19 cellular contexts compared by ENCODE assay signal in the genomic region with DNA sequence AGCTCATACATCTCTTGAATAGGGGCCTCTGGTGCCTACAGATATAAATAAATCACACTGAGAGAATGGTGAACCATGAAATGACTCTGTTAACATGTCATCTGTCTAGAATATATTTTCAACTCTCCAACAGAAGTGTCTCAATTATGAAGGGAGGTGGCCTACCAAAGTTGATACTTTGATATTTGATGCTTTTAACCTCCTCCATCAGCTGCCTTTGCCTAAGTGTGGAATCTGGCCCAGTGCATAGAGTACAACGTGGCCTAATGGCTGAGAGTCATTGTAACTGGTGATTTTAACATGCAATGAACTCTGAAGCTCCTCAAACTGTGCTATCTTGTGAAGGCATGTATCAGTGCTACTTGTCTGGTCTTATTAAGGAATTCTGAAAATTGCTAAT.
DNase-seq lines count a peak whose midpoint lies in the region; ATAC-seq and TF ChIP-seq lines count a peak whose summit lies in the region.
"Had no signal": no experiment of that assay in that cellular context is flagged by ENCODE, and none has a peak within 500 bp of the region (broad histone marks: within the 10 kb centered on the region; RNA-seq: fewer than 3 reads in every experiment).

No MANE protein-coding gene starts in this region.

- no peak overlapping the region for H2BK15ac ChIP-seq in neuronal stem cell (ENCODE audit: low read length)

- H3K79me1 ChIP-seq in neuronal stem cell (ENCODE audit: low read depth, low read length), result no peaks in the 10 kb centered on the region

- H4K91ac ChIP-seq in neuronal stem cell (ENCODE audit: low read depth, low read length, poor library complexity), result no peak overlapping the region

- peaks cover 0 to 3% (median 0%) of the 10 kb centered on the region in 3 donors for H3K27me3 ChIP-seq in psoas muscle (ENCODE audit: insufficient read depth in 3 of 3, low read length in 2 of 3)
- peaks cover 0 to 4% (median 0%) of the 10 kb centered on the region in 3 experiments for H3K27me3 ChIP-seq in neuronal stem cell (ENCODE audit: control insufficient read depth in 3 of 3, insufficient read depth in 3 of 3, low read depth in 1 of 3, low read length in 3 of 3)
- H3K27me3 ChIP-seq: colonic mucosa, pancreas, spleen, transverse colon had no signal

- no peak overlapping the region for H3K4ac ChIP-seq in neuronal stem cell (ENCODE audit: low read length)

- no peaks in the 10 kb centered on the region for H3K9me3 ChIP-seq in HEK293 (ENCODE audit: control insufficient read depth, insufficient read depth, low read depth, low read length)
- no peaks in the 10 kb centered on the region for H3K9me3 ChIP-seq in psoas muscle
- no peaks in the 10 kb centered on the region for H3K9me3 ChIP-seq in neuronal stem cell (replicated peaks in 1 of 2; ENCODE audit: control insufficient read depth in 2 of 2, insufficient read depth in 1 of 2, low read depth in 1 of 2, low read length in 2 of 2)
- H3K9me3 ChIP-seq: colonic mucosa, pancreas, spleen, transverse colon had no signal

- intact Hi-C loops in psoas muscle (cut with DNase I), result no loop called here

- no peak overlapping the region for H3K27ac Mint-ChIP-seq in T-helper 2 cell treated with Interferon-gamma antibody and Interleukin-4, amounts not matched to agents 5 μg/mL and 100 μg/mL, for 36 hours
- H3K27ac Mint-ChIP-seq: B cell; H9; T-helper 1 cell treated with Interleukin-12 subunit alpha and Interleukin-12 subunit beta and Interleukin-4 antibody, amounts not matched to agents 30 μg/mL and 1 μg/mL, for 36 hours had no signal

- no peak overlapping the region for H3K18ac ChIP-seq in neuronal stem cell (ENCODE audit: low read length)

- no peak overlapping the region for H3K14ac ChIP-seq in neuronal stem cell (ENCODE audit: low read length)

- no peaks in the 10 kb centered on the region for H3K4me1 ChIP-seq in HEK293 (ENCODE audit: control insufficient read depth, insufficient read depth, low read length)
- H3K4me1 ChIP-seq in psoas muscle, result no peaks in the 10 kb centered on the region
- H3K4me1 ChIP-seq in neuronal stem cell (ENCODE audit: control insufficient read depth in 2 of 2, insufficient read depth in 1 of 2, low read depth in 1 of 2, low read length in 2 of 2), result no peaks in the 10 kb centered on the region
- H3K4me1 ChIP-seq: colonic mucosa, pancreas, spleen, transverse colon had no signal

- no peak overlapping the region for H2BK12ac ChIP-seq in neuronal stem cell (ENCODE audit: low read length)

- H3K36me3 ChIP-seq in HEK293 (ENCODE audit: control insufficient read depth in 2 of 2, insufficient read depth in 1 of 2, low read length in 2 of 2) (no peaks in the 10 kb centered on the region), psoas muscle (ENCODE audit: insufficient read depth in 1 of 2, low read depth in 1 of 2) (no peaks in the 10 kb centered on the region), neuronal stem cell (replicated peaks in 1 of 2; ENCODE audit: control insufficient read depth in 2 of 2, insufficient read depth in 2 of 2, low read length in 2 of 2) (no peaks in the 10 kb centered on the region)
- H3K36me3 ChIP-seq: colonic mucosa, pancreas, spleen, transverse colon had no signal

- peak; percentile 48 to 71 for DNase-seq in NCI-H2081 (lab: John Stamatoyannopoulos, UW)
- DNase-seq in NCI-H748 treated with DMSO at 0.1 percent for 48 hours (lab: John Stamatoyannopoulos, UW), result peak; percentile 86
- DNase-seq in psoas muscle, result no peak
- no peak for DNase-seq in neuronal stem cell (ENCODE audit: low spot score)
- DNase-seq in T-helper 2 cell treated with Interferon-gamma antibody and Interleukin-4, amounts not matched to agents 5 μg/mL and 100 μg/mL, for 36 hours (ENCODE audit: low spot score), result no peak
- no peak for DNase-seq in NCI-H128 (lab: John Stamatoyannopoulos, UW; ENCODE audit: unreplicated experiment)
- DNase-seq: activated CD4-positive, CD25-positive, alpha-beta regulatory T cell; activated naive CD4-positive, alpha-beta T cell; aorta; colonic mucosa; H9; pancreas; spleen; transverse colon had no signal

- no peak for TF ChIP-seq CTCF in HEK293 (tag by site-specific recombination; IDR thresholded peaks at IDR 0.05)
- no peak for TF ChIP-seq CTCF in psoas muscle (IDR thresholded peaks at IDR 0.05)

- H3K23ac ChIP-seq in neuronal stem cell (ENCODE audit: low read depth, low read length, poor library complexity), result no peak overlapping the region

- H3K4me2 ChIP-seq in neuronal stem cell (ENCODE audit: insufficient read depth, low read length, poor library complexity, severe bottlenecking), result no peak overlapping the region

- H4K8ac ChIP-seq in neuronal stem cell (ENCODE audit: low read depth, low read length), result no peak overlapping the region

- H2BK120ac ChIP-seq in neuronal stem cell (ENCODE audit: low read depth, low read length), result no peak overlapping the region

- ATAC-seq in psoas muscle, result peak in 3 of 4 donors; percentile 44 to 83 (median 46)
- ATAC-seq: left lobe of liver, pancreas had no signal

- WGBS in psoas muscle, 3 donors, result 0 to 14% (median 13%) methylated on average over 1 of the region's 1 CpG
- no CpG with 5 or more reads among the region's 1 CpG for WGBS in neuronal stem cell (ENCODE audit: extremely low coverage in 2 of 2, insufficient read length in 2 of 2, insufficient replicate concordance in 1 of 2), 2 donors

- no peaks in the 10 kb centered on the region for H3K36me3 Mint-ChIP-seq in T-helper 2 cell treated with Interferon-gamma antibody and Interleukin-4, amounts not matched to agents 5 μg/mL and 100 μg/mL, for 36 hours (ENCODE audit: low read depth)

- H3K4me3 Mint-ChIP-seq in T-helper 2 cell treated with Interferon-gamma antibody and Interleukin-4, amounts not matched to agents 5 μg/mL and 100 μg/mL, for 36 hours, result no peak overlapping the region
- H3K4me3 Mint-ChIP-seq: B cell; H9; T-helper 1 cell treated with Interleukin-12 subunit alpha and Interleukin-12 subunit beta and Interleukin-4 antibody, amounts not matched to agents 30 μg/mL and 1 μg/mL, for 36 hours had no signal

- CTCF ChIA-PET in HEK293 (lab: Yijun Ruan, JAX), result interaction anchor here (0.5 to 0.8 kb wide), 2 partner anchors 52 to 99 kb away, joined by 3 to 4 read pairs; no protein-coding TSS in a partner anchor

- H3K27ac ChIP-seq in HEK293 (ENCODE audit: extremely low read depth, low read depth, low read length) (no peak overlapping the region), psoas muscle (no peak overlapping the region), neuronal stem cell (replicated peaks; ENCODE audit: low read length) (no peak overlapping the region)
- H3K27ac ChIP-seq: colonic mucosa, pancreas, RWPE1, spleen, transverse colon had no signal

- H3K9ac ChIP-seq in neuronal stem cell (ENCODE audit: low read depth, low read length, poor library complexity), result no peak overlapping the region

- no peaks in the 10 kb centered on the region for H3K4me1 Mint-ChIP-seq in T-helper 2 cell treated with Interferon-gamma antibody and Interleukin-4, amounts not matched to agents 5 μg/mL and 100 μg/mL, for 36 hours (ENCODE audit: low read depth)
- H3K4me1 Mint-ChIP-seq: B cell, H9 had no signal

- no peak overlapping the region for H2AFZ ChIP-seq in neuronal stem cell (ENCODE audit: low read length)

- no peak overlapping the region for H3K4me3 ChIP-seq in HEK293 (ENCODE audit: low read depth, low read length)
- no peak overlapping the region for H3K4me3 ChIP-seq in psoas muscle
- no peak overlapping the region for H3K4me3 ChIP-seq in neuronal stem cell (ENCODE audit: low read length in 2 of 2)
- H3K4me3 ChIP-seq: colonic mucosa, pancreas, spleen, transverse colon had no signal

- H2BK5ac ChIP-seq in neuronal stem cell (ENCODE audit: low read length), result no peak overlapping the region

- H3K9me3 Mint-ChIP-seq in T-helper 2 cell treated with Interferon-gamma antibody and Interleukin-4, amounts not matched to agents 5 μg/mL and 100 μg/mL, for 36 hours, result no peaks in the 10 kb centered on the region
- H3K9me3 Mint-ChIP-seq: H9; T-helper 1 cell treated with Interleukin-12 subunit alpha and Interleukin-12 subunit beta and Interleukin-4 antibody, amounts not matched to agents 30 μg/mL and 1 μg/mL, for 36 hours had no signal

- peaks cover 22% of the 10 kb centered on the region for H3K27me3 Mint-ChIP-seq in T-helper 2 cell treated with Interferon-gamma antibody and Interleukin-4, amounts not matched to agents 5 μg/mL and 100 μg/mL, for 36 hours (ENCODE audit: low read depth)
- H3K27me3 Mint-ChIP-seq: B cell had no signal

- POLR2A ChIA-PET in HEK293 (lab: Yijun Ruan, JAX), result no interaction called here

- H2AK5ac ChIP-seq in neuronal stem cell (ENCODE audit: low read depth, low read length), result no peak overlapping the region

TF ChIP-seq in HEK293, 187 proteins besides CTCF, POLR2A, EP300 and RAD21 (continues in another document):
- peak; percentile 62 for TF ChIP-seq WT1 (tag by site-specific recombination; IDR thresholded peaks at IDR 0.05)
- TF ChIP-seq, protein P1, sequence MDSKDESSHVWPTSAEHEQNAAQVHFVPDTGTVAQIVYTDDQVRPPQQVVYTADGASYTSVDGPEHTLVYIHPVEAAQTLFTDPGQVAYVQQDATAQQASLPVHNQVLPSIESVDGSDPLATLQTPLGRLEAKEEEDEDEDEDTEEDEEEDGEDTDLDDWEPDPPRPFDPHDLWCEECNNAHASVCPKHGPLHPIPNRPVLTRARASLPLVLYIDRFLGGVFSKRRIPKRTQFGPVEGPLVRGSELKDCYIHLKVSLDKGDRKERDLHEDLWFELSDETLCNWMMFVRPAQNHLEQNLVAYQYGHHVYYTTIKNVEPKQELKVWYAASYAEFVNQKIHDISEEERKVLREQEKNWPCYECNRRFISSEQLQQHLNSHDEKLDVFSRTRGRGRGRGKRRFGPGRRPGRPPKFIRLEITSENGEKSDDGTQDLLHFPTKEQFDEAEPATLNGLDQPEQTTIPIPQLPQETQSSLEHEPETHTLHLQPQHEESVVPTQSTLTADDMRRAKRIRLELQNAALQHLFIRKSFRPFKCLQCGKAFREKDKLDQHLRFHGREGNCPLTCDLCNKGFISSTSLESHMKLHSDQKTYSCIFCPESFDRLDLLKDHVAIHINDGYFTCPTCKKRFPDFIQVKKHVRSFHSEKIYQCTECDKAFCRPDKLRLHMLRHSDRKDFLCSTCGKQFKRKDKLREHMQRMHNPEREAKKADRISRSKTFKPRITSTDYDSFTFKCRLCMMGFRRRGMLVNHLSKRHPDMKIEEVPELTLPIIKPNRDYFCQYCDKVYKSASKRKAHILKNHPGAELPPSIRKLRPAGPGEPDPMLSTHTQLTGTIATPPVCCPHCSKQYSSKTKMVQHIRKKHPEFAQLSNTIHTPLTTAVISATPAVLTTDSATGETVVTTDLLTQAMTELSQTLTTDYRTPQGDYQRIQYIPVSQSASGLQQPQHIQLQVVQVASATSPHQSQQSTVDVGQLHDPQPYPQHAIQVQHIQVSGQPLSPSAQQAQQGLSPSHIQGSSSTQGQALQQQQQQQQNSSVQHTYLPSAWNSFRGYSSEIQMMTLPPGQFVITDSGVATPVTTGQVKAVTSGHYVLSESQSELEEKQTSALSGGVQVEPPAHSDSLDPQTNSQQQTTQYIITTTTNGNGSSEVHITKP (tag by site-specific recombination; IDR thresholded peaks at IDR 0.05), result peak; percentile 65

Comparison
In these comparisons a context has a peak if more than half of its experiments do, and no peak if none do; other contexts are left out.
1. DNase-seq: peak in NCI-H2081 (2 of 2) and NCI-H748 treated with DMSO at 0.1 percent for 48 hours (single experiment); none in psoas muscle (0 of 2), neuronal stem cell (single experiment), T-helper 2 cell treated with Interferon-gamma antibody and Interleukin-4, amounts not matched to agents 5 μg/mL and 100 μg/mL, for 36 hours (single experiment) and NCI-H128 (single experiment).